In genomic region chr15:72608084-72608483, GRCh38 we compare ENCODE assay signal across 4 cellular contexts. TPM values are rescaled to one million over a fixed set of nuclear protein-coding genes. Genes with fewer than 3 reads are reported as not detected.
"Had no signal": no experiment of that assay in that cellular context is flagged by ENCODE, and none has a peak within 500 bp of the region (broad histone marks: within the 10 kb centered on the region; RNA-seq: fewer than 3 reads in every experiment).

No MANE protein-coding gene starts in this region.

RNA-seq across cellular contexts. Expression of gene GOLGA6B, which starts 46.4 kb away (rescaled TPM):
- total RNA-seq: HT-29, IMR-90, K562 had no signal
- polyA plus RNA-seq: IgD-negative memory B cell, IMR-90, K562 had no signal
